25 cellular contexts compared by ENCODE assay signal in the genomic region with DNA sequence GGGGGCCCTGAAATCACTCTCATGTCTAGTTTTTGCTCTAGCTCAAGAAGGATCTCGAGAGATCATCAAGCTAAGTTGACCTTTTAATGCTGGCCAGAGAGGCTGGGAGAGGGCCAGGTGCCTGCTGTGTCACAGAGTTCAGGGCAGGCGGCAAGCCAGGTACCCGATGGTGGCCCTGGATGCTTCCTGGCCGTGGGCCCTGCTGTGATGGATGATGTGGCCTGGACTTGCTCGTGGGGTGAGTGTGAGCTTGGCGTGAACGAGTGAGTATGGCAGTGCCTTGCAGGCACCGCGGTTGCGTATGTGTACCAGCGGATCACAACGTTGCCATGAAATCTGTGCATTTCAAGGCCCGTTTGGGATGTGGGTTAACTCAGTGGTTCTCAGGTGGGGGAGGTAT. TPM values are rescaled to one million over a fixed set of nuclear protein-coding genes. Genes with fewer than 3 reads are reported as not detected.
DNase-seq lines count a peak whose midpoint lies in the region; ATAC-seq and TF ChIP-seq lines count a peak whose summit lies in the region.
"Had no signal": no experiment of that assay in that cellular context is flagged by ENCODE, and none has a peak within 500 bp of the region (broad histone marks: within the 10 kb centered on the region; RNA-seq: fewer than 3 reads in every experiment).

No MANE protein-coding gene starts in this region.

- no peak for ATAC-seq in activated naive CD4-positive, alpha-beta T cell treated with anti-CD3 and anti-CD28 coated beads, Interleukin-2, amount 50 U/mL, for 72 hours
- ATAC-seq in stimulated activated memory B cell treated with anti-CD40 and anti-IgM and Interleukin-4, amounts not matched to agents 10 μg/mL and 1 μg/mL and 100 μg/mL, for 72 hours: no peak
- ATAC-seq in foreskin keratinocyte: no peak
- ATAC-seq: activated CD4-positive, CD25-positive, alpha-beta regulatory T cell treated with anti-CD3 and anti-CD28 coated beads, Interleukin-2, amount 50 U/mL, for 24 hours; PC-3; right cardiac atrium; upper lobe of right lung had no signal

- peaks cover 57% of the 10 kb centered on the region for H3K79me2 ChIP-seq in Karpas-422 (ENCODE audit: low read length)

- H3K36me3 ChIP-seq in Karpas-422 (ENCODE audit: insufficient read depth, low read length): peaks cover 66% of the 10 kb centered on the region
- H3K36me3 ChIP-seq: breast epithelium, pancreas, upper lobe of right lung had no signal

- no peaks in the 10 kb centered on the region for H3K9me3 Mint-ChIP-seq in activated naive CD4-positive, alpha-beta T cell treated with anti-CD3 and anti-CD28 coated beads for 36 hours
- no peaks in the 10 kb centered on the region for H3K9me3 Mint-ChIP-seq in activated naive CD4-positive, alpha-beta T cell treated with anti-CD3 and anti-CD28 coated beads, Interleukin-2, amount 50 U/mL, for 72 hours
- H3K9me3 Mint-ChIP-seq in stimulated activated memory B cell treated with anti-CD40 and anti-IgM and Interleukin-4, amounts not matched to agents 10 μg/mL and 1 μg/mL and 100 μg/mL, for 72 hours: no peaks in the 10 kb centered on the region
- no peaks in the 10 kb centered on the region for H3K9me3 Mint-ChIP-seq in type B pancreatic cell
- H3K9me3 Mint-ChIP-seq: activated T-helper 2 cell treated with anti-CD3 and anti-CD28 coated beads, Interferon-gamma antibody, Interleukin-2, Interleukin-4, amounts not matched to agents 10 μg/mL and 5 μg/mL and 100 μg/mL, durations not matched to agents 14 hours and 24 hours and 36 hours; nephron had no signal

- H3K27me3 Mint-ChIP-seq in activated naive CD4-positive, alpha-beta T cell treated with anti-CD3 and anti-CD28 coated beads for 36 hours (ENCODE audit: low read depth): no peaks in the 10 kb centered on the region
- no peaks in the 10 kb centered on the region for H3K27me3 Mint-ChIP-seq in stimulated activated memory B cell treated with anti-CD40 and anti-IgM and Interleukin-4, amounts not matched to agents 10 μg/mL and 1 μg/mL and 100 μg/mL, for 72 hours
- H3K27me3 Mint-ChIP-seq in type B pancreatic cell: peaks cover 57% of the 10 kb centered on the region

- H4K20me1 ChIP-seq in Karpas-422 (ENCODE audit: insufficient read depth, low read depth, low read length): peaks cover 31% of the 10 kb centered on the region; the same call in 1 of the 2 replicates

- H3K9me3 ChIP-seq in Karpas-422 (ENCODE audit: low read length): no peaks in the 10 kb centered on the region
- H3K9me3 ChIP-seq: pancreas, upper lobe of right lung had no signal

- H3K9ac ChIP-seq in Karpas-422 (ENCODE audit: low read length): 0 out of 2 replicates have a peak overlapping the region, but pooled peaks have one; percentile 4

- CTCF ChIA-PET in activated naive CD4-positive, alpha-beta T cell treated with anti-CD3 and anti-CD28 coated beads for 36 hours (lab: Charles Lee): interaction anchor here (0.5 to 2.2 kb wide), 6 partner anchors 10 to 606 kb away, joined by 3 to 6 read pairs (median 3); no protein-coding TSS in a partner anchor
- CTCF ChIA-PET in RWPE1 (lab: Yijun Ruan, JAX): interaction anchor here (0.6 kb wide), 1 partner anchor 83 kb away, joined by 4 read pairs; no protein-coding TSS in a partner anchor

- no peak overlapping the region for H3K4me3 Mint-ChIP-seq in activated naive CD4-positive, alpha-beta T cell treated with anti-CD3 and anti-CD28 coated beads for 36 hours
- H3K4me3 Mint-ChIP-seq in stimulated activated memory B cell treated with anti-CD40 and anti-IgM and Interleukin-4, amounts not matched to agents 10 μg/mL and 1 μg/mL and 100 μg/mL, for 72 hours: peak overlapping the region; percentile 93
- no peak overlapping the region for H3K4me3 Mint-ChIP-seq in type B pancreatic cell
- H3K4me3 Mint-ChIP-seq: HFFc6, nephron had no signal

- DNase-seq in activated naive CD4-positive, alpha-beta T cell treated with anti-CD3 and anti-CD28 coated beads for 36 hours: no peak
- no peak for DNase-seq in activated naive CD4-positive, alpha-beta T cell treated with anti-CD3 and anti-CD28 coated beads, Interleukin-2, amount 50 U/mL, for 72 hours (ENCODE audit: low spot score in 2 of 2)
- DNase-seq in Karpas-422: no peak
- peak; percentile 78 for DNase-seq in cerebellum (ENCODE audit: low spot score)
- DNase-seq in type B pancreatic cell (ENCODE audit: extremely low spot score, unreplicated experiment): no peak
- DNase-seq in RWPE1 (ENCODE audit: low spot score): no peak
- no peak for DNase-seq in foreskin keratinocyte
- DNase-seq: activated CD8-positive, alpha-beta memory T cell treated with anti-CD3 and anti-CD28 coated beads for 24 hours; glutamatergic neuron; HFFc6; NCI-H1048; NCI-H2029; NCI-H226; NCI-H774; PC-3; right cardiac atrium; SHP77 treated with DMSO at 0.1 percent for 48 hours; upper lobe of right lung had no signal

- H3K4me1 Mint-ChIP-seq in activated naive CD4-positive, alpha-beta T cell treated with anti-CD3 and anti-CD28 coated beads for 36 hours (ENCODE audit: low read depth): peaks cover 77% of the 10 kb centered on the region
- peaks cover 96% of the 10 kb centered on the region for H3K4me1 Mint-ChIP-seq in stimulated activated memory B cell treated with anti-CD40 and anti-IgM and Interleukin-4, amounts not matched to agents 10 μg/mL and 1 μg/mL and 100 μg/mL, for 72 hours
- peaks cover 18% of the 10 kb centered on the region for H3K4me1 Mint-ChIP-seq in type B pancreatic cell (ENCODE audit: unreplicated experiment)

- peaks cover 93% of the 10 kb centered on the region for H3K36me3 Mint-ChIP-seq in activated naive CD4-positive, alpha-beta T cell treated with anti-CD3 and anti-CD28 coated beads for 36 hours (ENCODE audit: low read depth)
- peaks cover 82 to 84% of the 10 kb centered on the region in 2 donors for H3K36me3 Mint-ChIP-seq in activated naive CD4-positive, alpha-beta T cell treated with anti-CD3 and anti-CD28 coated beads, Interleukin-2, amount 50 U/mL, for 72 hours
- peaks cover 92% of the 10 kb centered on the region for H3K36me3 Mint-ChIP-seq in stimulated activated memory B cell treated with anti-CD40 and anti-IgM and Interleukin-4, amounts not matched to agents 10 μg/mL and 1 μg/mL and 100 μg/mL, for 72 hours
- H3K36me3 Mint-ChIP-seq in type B pancreatic cell: no peaks in the 10 kb centered on the region

- H2AFZ ChIP-seq in Karpas-422 (ENCODE audit: low read length): no peak overlapping the region

- H3K9me2 ChIP-seq in Karpas-422 (replicated peaks; ENCODE audit: insufficient read depth, low read length): no peaks in the 10 kb centered on the region

- TF ChIP-seq CTCF in type B pancreatic cell (conservative IDR thresholded peaks at IDR 0.05) (no peak), RWPE1 (conservative IDR thresholded peaks at IDR 0.05; ENCODE audit: low read depth) (no peak), foreskin keratinocyte (conservative IDR thresholded peaks at IDR 0.05) (no peak)

- H3K4me1 ChIP-seq in Karpas-422 (ENCODE audit: low read length) (peaks cover 100% of the 10 kb centered on the region), foreskin keratinocyte (no peaks in the 10 kb centered on the region)
- H3K4me1 ChIP-seq: breast epithelium had no signal

- H3K4me3 ChIP-seq in Karpas-422 (ENCODE audit: low read length): peak overlapping the region; percentile 81; the same call in 1 of the 2 replicates
- H3K4me3 ChIP-seq: breast epithelium, pancreas, upper lobe of right lung had no signal

- POLR2A ChIA-PET in RWPE1 (lab: Yijun Ruan, JAX; ENCODE audit: low non-redundant PET): no interaction called here

- peak overlapping the region; percentile 68 for H3K27ac Mint-ChIP-seq in activated naive CD4-positive, alpha-beta T cell treated with anti-CD3 and anti-CD28 coated beads for 36 hours
- H3K27ac Mint-ChIP-seq in activated naive CD4-positive, alpha-beta T cell treated with anti-CD3 and anti-CD28 coated beads, Interleukin-2, amount 50 U/mL, for 72 hours: peak overlapping the region in 1 of 2 donors; percentile 82
- peak overlapping the region; percentile 84 for H3K27ac Mint-ChIP-seq in stimulated activated memory B cell treated with anti-CD40 and anti-IgM and Interleukin-4, amounts not matched to agents 10 μg/mL and 1 μg/mL and 100 μg/mL, for 72 hours
- H3K27ac Mint-ChIP-seq in type B pancreatic cell: no peak overlapping the region
- H3K27ac Mint-ChIP-seq: activated T-helper 2 cell treated with anti-CD3 and anti-CD28 coated beads, Interferon-gamma antibody, Interleukin-2, Interleukin-4, amounts not matched to agents 10 μg/mL and 5 μg/mL and 100 μg/mL, durations not matched to agents 14 hours and 24 hours and 36 hours; HFFc6; nephron had no signal

- peak overlapping the region; percentile 93 for H3K4me2 ChIP-seq in Karpas-422 (ENCODE audit: low read depth, low read length, poor library complexity, severe bottlenecking)

- H3K27ac ChIP-seq in Karpas-422 (ENCODE audit: low read length): peak overlapping the region; percentile 99
- H3K27ac ChIP-seq in RWPE1: no peak overlapping the region
- H3K27ac ChIP-seq in foreskin keratinocyte: no peak overlapping the region
- H3K27ac ChIP-seq: breast epithelium, pancreas, upper lobe of right lung had no signal

- intact Hi-C loops in activated naive CD4-positive, alpha-beta T cell treated with anti-CD3 and anti-CD28 coated beads for 36 hours (cut with micrococcal nuclease): no loop called here

- H3K27me3 ChIP-seq in Karpas-422 (ENCODE audit: low read length) (no peaks in the 10 kb centered on the region), foreskin keratinocyte (peaks cover 6% of the 10 kb centered on the region)
- H3K27me3 ChIP-seq: pancreas, upper lobe of right lung had no signal

RNA-seq across cellular contexts. Expression of gene IRF8, which starts 7.4 kb away (rescaled TPM):
- 100 to 1,000 TPM; 323 to 328 TPM for total RNA-seq in activated naive CD4-positive, alpha-beta T cell treated with anti-CD3 and anti-CD28 coated beads for 36 hours
- 100 to 1,000 TPM; 150 to 184 TPM for total RNA-seq in activated naive CD4-positive, alpha-beta T cell treated with anti-CD3 and anti-CD28 coated beads, Interleukin-2, amount 50 U/mL, for 72 hours
- 285 and 592 TPM in 2 replicates for total RNA-seq in Karpas-422 (2014; rRNA removed; shearing (Covaris generic); ENCODE audit: low replicate concordance)
- 3.7 TPM for total RNA-seq in cerebellum
- 12.6 and 21.0 TPM in 2 replicates for total RNA-seq in type B pancreatic cell (ENCODE audit: low replicate concordance)
- not detected in 2 replicates for total RNA-seq in foreskin keratinocyte
- not detected in 2 replicates for polyA plus RNA-seq in foreskin keratinocyte
- total RNA-seq: HFFc6, PC-3 had no signal
- polyA plus RNA-seq: BJ had no signal
